In the genomic region with DNA sequence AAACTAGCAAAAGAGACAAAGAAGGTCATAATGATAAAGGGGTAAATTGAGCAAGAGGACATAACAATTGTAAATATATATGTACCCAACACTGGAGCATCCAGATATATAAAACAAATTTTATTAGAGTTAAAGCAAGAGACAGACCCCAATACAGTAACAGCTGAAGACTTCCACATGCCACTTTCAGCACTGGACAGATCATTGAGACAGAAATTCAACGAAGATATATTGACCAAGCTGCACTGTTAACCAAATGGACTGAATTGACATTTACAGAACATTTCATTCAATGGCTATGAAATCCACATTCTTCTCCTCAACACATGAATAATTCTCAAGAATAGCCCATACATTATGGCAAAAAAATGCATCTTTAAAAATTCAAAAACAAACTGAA, we compare ENCODE assay signal across 27 cellular contexts.
"Had no signal": no experiment of that assay in that cellular context is flagged by ENCODE, and none has a peak within 500 bp of the region (broad histone marks: within the 10 kb centered on the region; RNA-seq: fewer than 3 reads in every experiment).

No MANE protein-coding gene starts in this region.

- H2AFZ ChIP-seq: neural progenitor cell, parathyroid adenoma had no signal

- H3K9me3 ChIP-seq: ovary, psoas muscle, stomach, thoracic aorta, thyroid gland, vagina had no signal

- H3K4me2 ChIP-seq: neural progenitor cell, smooth muscle cell had no signal

- DNase-seq: natural killer cell; occipital lobe; ovary; posterior cingulate gyrus; psoas muscle; right cardiac atrium; spleen; stimulated activated CD4-positive, alpha-beta T cell treated with anti-CD3 and anti-CD28 coated beads, Interleukin-15, amount 100 ng/mL, for 24 hours; stimulated activated CD4-positive, alpha-beta T cell treated with anti-CD3 and anti-CD28 coated beads, Interleukin-2, amount 100 ng/mL, for 24 hours; stimulated activated CD4-positive, alpha-beta T cell treated with anti-CD3 and anti-CD28 coated beads, Interleukin-2, amount 100 ng/mL, for 48 hours; stimulated activated CD4-positive, alpha-beta T cell treated with anti-CD3 and anti-CD28 coated beads, Interleukin-4, amount 100 ng/mL, for 24 hours; stimulated activated naive B cell treated with anti-CD40 and anti-IgM and Interleukin-4, amounts not matched to agents 10 μg/mL and 1 μg/mL and 100 μg/mL, for 72 hours; stimulated activated naive CD4-positive, alpha-beta T cell treated with Interleukin-2 at 50 U/mL for 16 hours; stomach; thyroid gland; trophoblast cell; upper lobe of left lung had no signal

- H3K4me3 ChIP-seq: neural progenitor cell, ovary, psoas muscle, skin epidermis, smooth muscle cell, spleen, stomach, thoracic aorta, thyroid gland, tibial nerve, upper lobe of left lung, vagina had no signal

- H3K79me2 ChIP-seq: parathyroid adenoma had no signal

- FAIRE-seq: urothelium cell line had no signal

- H3K9ac ChIP-seq: neural progenitor cell, parathyroid adenoma had no signal

- H3K4me1 ChIP-seq: neural progenitor cell, parathyroid adenoma, psoas muscle, spleen, stomach, thyroid gland, tibial nerve, upper lobe of left lung, vagina had no signal

- ATAC-seq: natural killer cell; psoas muscle; right cardiac atrium; sciatic nerve; stimulated activated effector memory CD8-positive, alpha-beta T cell treated with anti-CD3 and anti-CD28 coated beads, Interleukin-12 subunit alpha, Interleukin-12 subunit beta, amount 100 ng/mL, for 72 hours; stimulated activated naive B cell treated with anti-CD40 and anti-IgM and Interleukin-4, amounts not matched to agents 10 μg/mL and 1 μg/mL and 100 μg/mL, for 72 hours had no signal

- H3K27me3 ChIP-seq: neural progenitor cell, ovary, thyroid gland, tibial nerve, upper lobe of left lung, vagina had no signal

- H3K36me3 ChIP-seq: ovary, spleen, stomach, thoracic aorta, thyroid gland, tibial nerve, upper lobe of left lung, vagina had no signal

- H3K27ac ChIP-seq: neural progenitor cell, ovary, parathyroid adenoma, psoas muscle, skin epidermis, spleen, stomach, thoracic aorta, thyroid gland, tibial nerve, upper lobe of left lung, vagina had no signal
